8 cellular contexts compared by ENCODE assay signal in the genomic region with DNA sequence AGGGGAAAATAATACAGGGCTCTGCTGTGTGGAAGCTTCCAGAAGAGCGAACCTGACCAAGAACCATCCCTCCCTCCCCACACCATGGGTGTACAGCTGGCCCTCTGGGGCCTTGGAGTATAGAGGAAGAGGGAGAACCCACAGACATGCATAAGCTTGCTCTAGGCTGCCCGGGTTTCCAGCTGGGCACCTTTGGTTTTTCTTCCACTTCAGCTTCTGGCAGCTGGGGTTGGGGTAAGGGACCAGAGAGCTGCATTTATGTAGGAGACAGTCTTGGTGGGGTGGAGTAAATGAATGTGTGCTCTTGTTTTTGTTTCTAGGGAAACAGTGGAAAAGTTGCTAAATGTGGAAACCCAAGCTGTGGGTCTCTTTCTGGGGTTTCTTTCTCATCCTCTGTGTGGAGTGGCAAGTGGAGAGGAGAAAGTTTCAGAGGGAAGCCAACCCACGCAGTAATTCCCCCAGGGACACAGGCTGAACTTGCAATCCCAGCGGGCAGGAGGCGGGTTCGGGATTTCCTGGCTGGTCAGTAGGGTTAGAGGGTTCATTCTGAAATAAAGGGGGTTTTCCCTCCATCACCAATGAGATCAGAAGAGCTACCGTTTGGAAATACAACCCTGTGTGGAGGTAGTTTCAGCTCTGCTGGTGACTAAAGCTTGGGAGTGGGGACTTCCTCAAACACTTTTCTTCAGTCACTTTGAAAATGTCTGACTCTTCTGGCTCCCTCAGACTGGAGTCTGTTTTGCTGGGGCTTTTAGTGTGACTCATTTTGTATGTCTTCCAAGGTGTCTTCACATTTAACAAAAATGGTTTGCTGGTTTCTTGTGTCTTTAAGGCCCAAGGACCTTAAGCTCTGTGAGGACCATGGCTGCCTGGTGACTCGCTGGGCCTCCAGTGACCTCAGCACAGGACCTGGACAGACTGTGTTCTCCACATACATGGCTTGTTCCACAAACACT. TPM values are rescaled to one million over a fixed set of nuclear protein-coding genes. Genes with fewer than 3 reads are reported as not detected.
A peak's percentile ranks its signal among the peaks of the same experiment; 100 is the strongest.
DNase-seq lines count a peak whose midpoint lies in the region; ATAC-seq and TF ChIP-seq lines count a peak whose summit lies in the region.

No MANE protein-coding gene starts in this region.

- no peak overlapping the region for H3K4me3 Mint-ChIP-seq in natural killer cell

- in situ Hi-C loops in astrocyte of the spinal cord (cut with HindIII; ENCODE audit: low sequenced_read_pairs), result no loop called here

- no peaks in the 10 kb centered on the region for H3K9me3 Mint-ChIP-seq in natural killer cell

- ATAC-seq in GM19467 (IDR thresholded peaks at IDR 0.05; ENCODE audit: unreplicated experiment) (peak; percentile 41), natural killer cell (peak; percentile 33 to 41 (median 38))

- H3K27me3 Mint-ChIP-seq in natural killer cell (ENCODE audit: low read depth in 2 of 2), result no peaks in the 10 kb centered on the region

- intact Hi-C loops in natural killer cell (cut with micrococcal nuclease), result no loop called here

- H3K36me3 ChIP-seq in H7 (replicated peaks; ENCODE audit: control insufficient read depth, insufficient read depth, low read length), result no peaks in the 10 kb centered on the region

- H3K27ac Mint-ChIP-seq in natural killer cell, result peak overlapping the region in 1 of 2 donors; percentile 67

- H3K4me3 ChIP-seq in astrocyte of the spinal cord (ENCODE audit: low read depth, low read length) (no peak overlapping the region), H7 (ENCODE audit: insufficient read depth, low read depth, low read length) (no peak overlapping the region)

- peak; percentile 6 for DNase-seq in COLO829 (ENCODE audit: low spot score)
- peak; percentile 60 for DNase-seq in HT1080 (ENCODE audit: low read depth)
- DNase-seq in astrocyte of the spinal cord (ENCODE audit: low read depth, low spot score), result peak; percentile 43
- DNase-seq in natural killer cell, result no peak
- DNase-seq in 8988T, result no peak
- no peak for DNase-seq in H7
- DNase-seq in inferior parietal cortex (ENCODE audit: extremely low spot score), result no peak

- TF ChIP-seq CTCF in astrocyte of the spinal cord (IDR thresholded peaks at IDR 0.05; ENCODE audit: low read depth, low read length) (no peak), natural killer cell (IDR thresholded peaks at IDR 0.05) (no peak)

- peaks cover 20 to 25% of the 10 kb centered on the region in 2 donors for H3K4me1 Mint-ChIP-seq in natural killer cell

- H3K27me3 ChIP-seq in H7 (ENCODE audit: control insufficient read depth, insufficient read depth, low read length), result no peaks in the 10 kb centered on the region; the same call in 1 of the 2 replicates

- no peaks in the 10 kb centered on the region for H3K36me3 Mint-ChIP-seq in natural killer cell

RNA-seq across cellular contexts. Expression of gene SRGN, which starts 22.2 kb away (rescaled TPM):
- 135 and 180 TPM in 2 replicates for total RNA-seq in HT1080 (2014; rRNA removed; shearing (Covaris generic))
- 232 and 250 TPM in 2 replicates for polyA plus RNA-seq in HT1080 (2015; cell fraction: cytosol; rRNA removed)
- polyA plus RNA-seq in HT1080 (2015; cell fraction: nucleus; rRNA removed), result 179 and 200 TPM in 2 replicates
- total RNA-seq in natural killer cell, result 100 to 1,000 TPM; 636 to 954 (median 778) TPM
- total RNA-seq in H7 (2014; rRNA removed; shearing (Covaris generic)), result not detected in 2 replicates

RNA-seq across cellular contexts. Expression of gene VPS26A, which starts 58.3 kb away (rescaled TPM):
- 19.2 and 47.5 TPM in 2 replicates for total RNA-seq in HT1080 (2014; rRNA removed; shearing (Covaris generic))
- 61.8 and 69.9 TPM in 2 replicates for polyA plus RNA-seq in HT1080 (2015; cell fraction: cytosol; rRNA removed)
- 45.4 and 52.2 TPM in 2 replicates for polyA plus RNA-seq in HT1080 (2015; cell fraction: nucleus; rRNA removed)
- total RNA-seq in natural killer cell, result 10 to 100 TPM; 62.6 to 86.4 (median 86.2) TPM
- total RNA-seq in H7 (2014; rRNA removed; shearing (Covaris generic)), result 12.4 and 14.9 TPM in 2 replicates

Comparison
In these comparisons a context has a peak if more than half of its experiments do, and no peak if none do; other contexts are left out.
1. DNase-seq: peak in COLO829 (single experiment), HT1080 (single experiment) and astrocyte of the spinal cord (single experiment); none in natural killer cell (single experiment), 8988T (single experiment), H7 (single experiment) and inferior parietal cortex (single experiment).
2. RNA of gene SRGN, which starts 22.2 kb away (total RNA-seq): 636 to 954 TPM in natural killer cell and 135 to 180 TPM in HT1080; not detected in H7; every median in the first group is over 100 times any median in the second.